8 cellular contexts compared by ENCODE assay signal in the genomic region with DNA sequence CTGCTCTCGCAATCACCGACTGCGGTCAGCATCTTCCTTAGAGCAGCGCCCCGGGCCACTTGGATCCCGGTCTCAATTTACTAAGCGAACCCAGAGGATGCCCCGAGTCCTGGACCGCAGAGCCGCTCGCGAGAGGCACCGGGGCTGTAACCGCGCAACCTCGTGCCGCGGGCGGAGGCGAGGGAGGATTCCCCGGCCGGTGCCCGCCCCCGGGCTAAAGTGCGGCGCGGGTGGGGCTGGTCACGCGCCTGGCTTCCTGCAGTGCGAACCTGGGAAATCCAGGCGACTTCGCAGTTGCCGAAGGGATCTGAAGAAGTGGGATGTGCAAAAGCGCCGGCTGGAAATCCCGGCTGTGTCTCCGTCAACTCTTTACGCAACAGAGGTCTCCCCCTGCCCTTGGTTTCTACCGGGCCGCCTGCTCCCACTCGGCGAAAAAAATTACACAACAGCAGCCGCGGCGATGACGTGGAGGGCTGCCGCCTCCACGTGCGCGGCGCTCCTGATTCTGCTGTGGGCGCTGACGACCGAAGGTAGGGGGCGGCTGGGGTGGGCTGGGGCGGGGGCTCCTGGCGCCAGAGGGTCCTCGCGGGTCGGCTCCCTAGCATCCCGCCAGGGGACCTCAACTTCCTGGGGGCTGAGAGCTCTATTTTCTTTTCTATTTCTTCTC. TPM values are rescaled to one million over a fixed set of nuclear protein-coding genes. Genes with fewer than 3 reads are reported as not detected.
DNase-seq lines count a peak whose midpoint lies in the region; ATAC-seq and TF ChIP-seq lines count a peak whose summit lies in the region.

A gene with protein sequence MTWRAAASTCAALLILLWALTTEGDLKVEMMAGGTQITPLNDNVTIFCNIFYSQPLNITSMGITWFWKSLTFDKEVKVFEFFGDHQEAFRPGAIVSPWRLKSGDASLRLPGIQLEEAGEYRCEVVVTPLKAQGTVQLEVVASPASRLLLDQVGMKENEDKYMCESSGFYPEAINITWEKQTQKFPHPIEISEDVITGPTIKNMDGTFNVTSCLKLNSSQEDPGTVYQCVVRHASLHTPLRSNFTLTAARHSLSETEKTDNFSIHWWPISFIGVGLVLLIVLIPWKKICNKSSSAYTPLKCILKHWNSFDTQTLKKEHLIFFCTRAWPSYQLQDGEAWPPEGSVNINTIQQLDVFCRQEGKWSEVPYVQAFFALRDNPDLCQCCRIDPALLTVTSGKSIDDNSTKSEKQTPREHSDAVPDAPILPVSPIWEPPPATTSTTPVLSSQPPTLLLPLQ (plus strand): TSS at position 291 of the 667 bp plus-strand sequence. CDS start 170 bp downstream, at position 461.

- H3K9me3 ChIP-seq in lower lobe of right lung: no peaks in the 10 kb centered on the region

- peak within 1 kb of the TSS; percentile 12 for H3K27ac ChIP-seq in lower lobe of right lung

- CTCF ChIA-PET in activated CD8-positive, alpha-beta T cell treated with anti-CD3 and anti-CD28 coated beads, Interleukin-2, amount 10 ng/mL, durations not matched to agents 7 days and 5 days (lab: Charles Lee): no interaction called here

- intact Hi-C loops in lower lobe of right lung (cut with DNase I): no loop called here

- peak within 1 kb of the TSS; percentile 85 for H3K27ac Mint-ChIP-seq in activated CD8-positive, alpha-beta T cell treated with anti-CD3 and anti-CD28 coated beads, Interleukin-2, amount 10 ng/mL, durations not matched to agents 7 days and 5 days

- peaks cover 3% of the 10 kb centered on the region for H3K27me3 Mint-ChIP-seq in activated CD8-positive, alpha-beta T cell treated with anti-CD3 and anti-CD28 coated beads, Interleukin-2, amount 10 ng/mL, durations not matched to agents 7 days and 5 days (ENCODE audit: low read depth)

- H3K4me1 Mint-ChIP-seq in activated CD8-positive, alpha-beta T cell treated with anti-CD3 and anti-CD28 coated beads, Interleukin-2, amount 10 ng/mL, durations not matched to agents 7 days and 5 days (ENCODE audit: low read depth): peaks cover 37% of the 10 kb centered on the region

- H3K4me1 ChIP-seq in lower lobe of right lung: peaks cover 17% of the 10 kb centered on the region

- peak; percentile 53 for ATAC-seq in activated CD8-positive, alpha-beta T cell treated with anti-CD3 and anti-CD28 coated beads, Interleukin-2, amount 10 ng/mL, durations not matched to agents 7 days and 5 days
- ATAC-seq in lower lobe of right lung (peak; percentile 73 to 75), GM21447 (IDR thresholded peaks at IDR 0.05; ENCODE audit: unreplicated experiment) (no peak)

- H3K9me3 Mint-ChIP-seq in activated CD8-positive, alpha-beta T cell treated with anti-CD3 and anti-CD28 coated beads, Interleukin-2, amount 10 ng/mL, durations not matched to agents 7 days and 5 days (ENCODE audit: insufficient read depth): no peaks in the 10 kb centered on the region

- H3K4me3 Mint-ChIP-seq in activated CD8-positive, alpha-beta T cell treated with anti-CD3 and anti-CD28 coated beads, Interleukin-2, amount 10 ng/mL, durations not matched to agents 7 days and 5 days: peak within 1 kb of the TSS; percentile 82

- no peaks in the 10 kb centered on the region for H3K36me3 ChIP-seq in lower lobe of right lung

- H3K36me3 Mint-ChIP-seq in activated CD8-positive, alpha-beta T cell treated with anti-CD3 and anti-CD28 coated beads, Interleukin-2, amount 10 ng/mL, durations not matched to agents 7 days and 5 days (ENCODE audit: low read depth): peaks cover 11% of the 10 kb centered on the region

- no peaks in the 10 kb centered on the region for H3K27me3 ChIP-seq in lower lobe of right lung (ENCODE audit: low read depth)

- H3K4me3 ChIP-seq in lower lobe of right lung: peak within 1 kb of the TSS; percentile 71

- POLR2A ChIA-PET in activated CD8-positive, alpha-beta T cell treated with anti-CD3 and anti-CD28 coated beads, Interleukin-2, amount 10 ng/mL, durations not matched to agents 7 days and 5 days (lab: Charles Lee): interaction anchor here (1.3 kb wide), 1 partner anchor 76 kb away, joined by 3 read pairs; no protein-coding TSS in a partner anchor

- DNase-seq in NCI-H187 (lab: John Stamatoyannopoulos, UW) (peak; percentile 38 to 68), NCI-H187 treated with DMSO at 0.1 percent for 48 hours (lab: John Stamatoyannopoulos, UW) (no peak), NCI-H460 (ENCODE audit: extremely low read depth, low read depth) (peak; percentile 17), ecto neural progenitor cell (ENCODE audit: low spot score) (peak; percentile 63), lower lobe of right lung (peak; percentile 74)
- DNase-seq in activated CD8-positive, alpha-beta T cell treated with anti-CD3 and anti-CD28 coated beads, Interleukin-2, amount 10 ng/mL, durations not matched to agents 7 days and 5 days: peak; percentile 61
- peak; percentile 62 for DNase-seq in stimulated activated CD4-positive, alpha-beta T cell treated with anti-CD3 and anti-CD28 coated beads, Interleukin-4, amount 100 ng/mL, for 1 hour

- TF ChIP-seq CTCF in lower lobe of right lung (IDR thresholded peaks at IDR 0.05): no peak

RNA-seq across cellular contexts. Expression of the gene that starts here (rescaled TPM):
- total RNA-seq in NCI-H460 (2014; rRNA removed; shearing (Covaris generic)): 9.8 and 11.6 TPM in 2 replicates
- 9.7 and 13.8 TPM in 2 replicates for polyA plus RNA-seq in NCI-H460 (2014; cell fraction: nucleus; rRNA removed)
- 1 to 10 TPM; 1.5 to 1.9 TPM for total RNA-seq in activated CD8-positive, alpha-beta T cell treated with anti-CD3 and anti-CD28 coated beads, Interleukin-2, amount 10 ng/mL, durations not matched to agents 7 days and 5 days
- 3.2 TPM for total RNA-seq in lower lobe of right lung
